Comparison of ENCODE assay signal across 23 cellular contexts in the genomic region with DNA sequence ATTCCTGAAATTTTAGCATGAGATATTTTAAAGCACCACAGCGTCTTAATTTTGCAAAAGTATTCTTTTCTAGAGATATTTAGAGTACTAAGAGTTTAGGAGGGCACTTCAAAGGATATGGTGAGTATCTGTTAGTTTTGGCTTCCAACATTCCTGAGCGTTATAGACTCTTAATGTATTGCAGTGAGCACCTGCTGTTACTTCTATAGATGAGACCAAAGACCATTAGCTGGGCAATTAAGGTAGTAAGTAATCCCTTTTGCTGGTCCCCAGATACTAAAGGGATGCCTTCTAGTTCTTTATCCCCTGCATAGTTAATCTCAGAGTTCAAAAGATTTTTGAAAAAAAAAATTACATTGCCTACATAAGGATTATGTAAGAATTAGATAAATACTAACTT.
A peak's percentile ranks its signal among the peaks of the same experiment; 100 is the strongest.
DNase-seq lines count a peak whose midpoint lies in the region; ATAC-seq and TF ChIP-seq lines count a peak whose summit lies in the region.
"Had no signal": no experiment of that assay in that cellular context is flagged by ENCODE, and none has a peak within 500 bp of the region (broad histone marks: within the 10 kb centered on the region; RNA-seq: fewer than 3 reads in every experiment).

No MANE protein-coding gene starts in this region.

- POLR2A ChIA-PET in WTC11 (lab: Charles Lee), result no interaction called here

- no peak overlapping the region for H2BK5ac ChIP-seq in mesendoderm (ENCODE audit: low read length)

- no peak overlapping the region for H3K23ac ChIP-seq in mesendoderm (ENCODE audit: low read length)

- H3K4me1 Mint-ChIP-seq in WTC11, result peaks cover 18% of the 10 kb centered on the region
- no peaks in the 10 kb centered on the region for H3K4me1 Mint-ChIP-seq in activated CD4-positive, alpha-beta T cell treated with anti-CD3 and anti-CD28 coated beads, Interleukin-2, amount 10 ng/mL, durations not matched to agents 24 days and 14 days
- H3K4me1 Mint-ChIP-seq: B cell, IgD-negative memory B cell had no signal

- H3K79me2 ChIP-seq in mesendoderm (ENCODE audit: control insufficient read depth, insufficient read depth, low read length), result no peaks in the 10 kb centered on the region

- no peak overlapping the region for H3K56ac ChIP-seq in mesendoderm (ENCODE audit: low read length)

- H2AK5ac ChIP-seq in mesendoderm (ENCODE audit: low read length), result no peak overlapping the region

- H3K36me3 ChIP-seq in mesendoderm (ENCODE audit: control insufficient read depth, insufficient read depth, low read length), result no peaks in the 10 kb centered on the region
- H3K36me3 ChIP-seq: BLaER1 treated with 17β-estradiol and CSF1 and Interleukin-3, amounts not matched to agents 10 nM and 100 nM had no signal

- no peak overlapping the region for H3K4me3 Mint-ChIP-seq in WTC11
- H3K4me3 Mint-ChIP-seq in activated CD4-positive, alpha-beta T cell treated with anti-CD3 and anti-CD28 coated beads, Interleukin-2, amount 10 ng/mL, durations not matched to agents 24 days and 14 days, result no peak overlapping the region
- H3K4me3 Mint-ChIP-seq: B cell; CD8-positive, alpha-beta T cell; HFFc6; IgD-negative memory B cell had no signal

- H4K5ac ChIP-seq in mesendoderm (ENCODE audit: low read length), result no peak overlapping the region

- WGBS in mesendoderm (ENCODE audit: extremely low coverage, insufficient coverage, low lambda C conversion rate), result no CpG with 5 or more reads among the region's 2 CpGs

- peaks cover 17% of the 10 kb centered on the region for H3K9me3 Mint-ChIP-seq in WTC11
- peaks cover 11% of the 10 kb centered on the region for H3K9me3 Mint-ChIP-seq in activated CD4-positive, alpha-beta T cell treated with anti-CD3 and anti-CD28 coated beads, Interleukin-2, amount 10 ng/mL, durations not matched to agents 24 days and 14 days
- H3K9me3 Mint-ChIP-seq: HFFc6 had no signal

- no peak overlapping the region for H3K9ac ChIP-seq in mesendoderm (ENCODE audit: low read length)
- H3K9ac ChIP-seq: BLaER1 treated with 17β-estradiol and CSF1 and Interleukin-3, amounts not matched to agents 10 nM and 100 nM had no signal

- H4K8ac ChIP-seq in mesendoderm (ENCODE audit: low read depth, low read length), result no peak overlapping the region

- H3K4ac ChIP-seq in mesendoderm (ENCODE audit: low read depth, low read length), result no peak overlapping the region

- no peaks in the 10 kb centered on the region for H3K4me1 ChIP-seq in mesendoderm (ENCODE audit: control insufficient read depth, low read depth, low read length)
- H3K4me1 ChIP-seq: BLaER1 treated with 17β-estradiol and CSF1 and Interleukin-3, amounts not matched to agents 10 nM and 100 nM had no signal

- DNase-seq in NCI-H524 (lab: John Stamatoyannopoulos, UW), result peak; percentile 58 to 62
- no peak for DNase-seq in NCI-H524 treated with DMSO at 0.1 percent for 48 hours (lab: John Stamatoyannopoulos, UW)
- no peak for DNase-seq in WTC11 (ENCODE audit: low spot score)
- peak; percentile 58 for DNase-seq in mesendoderm
- DNase-seq in SKM-1 (lab: John Stamatoyannopoulos, UW; ENCODE audit: unreplicated experiment), result no peak
- no peak for DNase-seq in activated CD4-positive, alpha-beta T cell treated with anti-CD3 and anti-CD28 coated beads, Interleukin-2, amount 10 ng/mL, durations not matched to agents 24 days and 14 days
- no peak for DNase-seq in ecto neural progenitor cell (ENCODE audit: low spot score)
- DNase-seq: 8988T; Calu3; CD8-positive, alpha-beta T cell; DMS 273 treated with DMSO at 0.1 percent for 48 hours; DMS53; DND-41; EL; H7; HFFc6 had no signal

- no peaks in the 10 kb centered on the region for H3K79me1 ChIP-seq in mesendoderm (ENCODE audit: low read length)

- no peak overlapping the region for H3K4me2 ChIP-seq in mesendoderm (ENCODE audit: low read length)
- H3K4me2 ChIP-seq: BLaER1 treated with 17β-estradiol and CSF1 and Interleukin-3, amounts not matched to agents 10 nM and 100 nM had no signal

- H3K27me3 ChIP-seq in mesendoderm (ENCODE audit: insufficient read depth, low read length, poor library complexity), result no peaks in the 10 kb centered on the region
- H3K27me3 ChIP-seq: BLaER1 treated with 17β-estradiol and CSF1 and Interleukin-3, amounts not matched to agents 10 nM and 100 nM had no signal

- peaks cover 4% of the 10 kb centered on the region for H3K36me3 Mint-ChIP-seq in WTC11
- H3K36me3 Mint-ChIP-seq in activated CD4-positive, alpha-beta T cell treated with anti-CD3 and anti-CD28 coated beads, Interleukin-2, amount 10 ng/mL, durations not matched to agents 24 days and 14 days (ENCODE audit: low read depth), result no peaks in the 10 kb centered on the region
- H3K36me3 Mint-ChIP-seq: CD8-positive, alpha-beta T cell; IgD-negative memory B cell had no signal

- H3K27ac Mint-ChIP-seq in WTC11, result no peak overlapping the region
- no peak overlapping the region for H3K27ac Mint-ChIP-seq in activated CD4-positive, alpha-beta T cell treated with anti-CD3 and anti-CD28 coated beads, Interleukin-2, amount 10 ng/mL, durations not matched to agents 24 days and 14 days
- H3K27ac Mint-ChIP-seq: B cell; CD8-positive, alpha-beta T cell; HFFc6; IgD-negative memory B cell had no signal

- H2BK15ac ChIP-seq in mesendoderm (replicated peaks; ENCODE audit: low read depth), result no peak overlapping the region

- no peak overlapping the region for H3K27ac ChIP-seq in mesendoderm (ENCODE audit: low read depth, low read length)
- H3K27ac ChIP-seq: BLaER1 treated with 17β-estradiol and CSF1 and Interleukin-3, amounts not matched to agents 10 nM and 100 nM; HL-60 had no signal

- H2BK120ac ChIP-seq in mesendoderm (ENCODE audit: low read depth, low read length), result no peak overlapping the region

- H3K18ac ChIP-seq in mesendoderm (ENCODE audit: low read length), result no peak overlapping the region

- peak; percentile 52 for ATAC-seq in WTC11
- ATAC-seq: CD8-positive, alpha-beta T cell; GM12878; HCT116; HepG2 had no signal

- intact Hi-C loops in activated CD4-positive, alpha-beta T cell treated with anti-CD3 and anti-CD28 coated beads, Interleukin-2, amount 10 ng/mL, durations not matched to agents 24 days and 14 days (cut with micrococcal nuclease), result no loop called here

- no peak overlapping the region for H3K4me3 ChIP-seq in mesendoderm (ENCODE audit: low read length)
- H3K4me3 ChIP-seq: BLaER1 treated with 17β-estradiol and CSF1 and Interleukin-3, amounts not matched to agents 10 nM and 100 nM; GM12878 had no signal

- CTCF ChIA-PET in WTC11 (lab: Charles Lee), result no interaction called here

- no peak for TF ChIP-seq CTCF in WTC11 (IDR thresholded peaks at IDR 0.05)

- H3K27me3 Mint-ChIP-seq in WTC11 (ENCODE audit: low read depth), result peaks cover 71% of the 10 kb centered on the region
- no peaks in the 10 kb centered on the region for H3K27me3 Mint-ChIP-seq in activated CD4-positive, alpha-beta T cell treated with anti-CD3 and anti-CD28 coated beads, Interleukin-2, amount 10 ng/mL, durations not matched to agents 24 days and 14 days
- H3K27me3 Mint-ChIP-seq: B cell, IgD-negative memory B cell had no signal

TF ChIP-seq in WTC11, 78 proteins besides CTCF, POLR2A, EP300 and RAD21:
- TF ChIP-seq, protein P1, sequence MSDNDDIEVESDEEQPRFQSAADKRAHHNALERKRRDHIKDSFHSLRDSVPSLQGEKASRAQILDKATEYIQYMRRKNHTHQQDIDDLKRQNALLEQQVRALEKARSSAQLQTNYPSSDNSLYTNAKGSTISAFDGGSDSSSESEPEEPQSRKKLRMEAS (CRISPR knock-in tag; IDR thresholded peaks at IDR 0.05), result no peak
- no peak for TF ChIP-seq TP53 (CRISPR knock-in tag; IDR thresholded peaks at IDR 0.05)

Comparison
In these comparisons a context has a peak if more than half of its experiments do, and no peak if none do; other contexts are left out.
1. DNase-seq: peak in NCI-H524 (2 of 2) and mesendoderm (single experiment); none in NCI-H524 treated with DMSO at 0.1 percent for 48 hours (single experiment), WTC11 (single experiment), SKM-1 (single experiment), activated CD4-positive, alpha-beta T cell treated with anti-CD3 and anti-CD28 coated beads, Interleukin-2, amount 10 ng/mL, durations not matched to agents 24 days and 14 days (single experiment) and ecto neural progenitor cell (single experiment).